ENCODE assay signal across 24 cellular contexts in the genomic region with DNA sequence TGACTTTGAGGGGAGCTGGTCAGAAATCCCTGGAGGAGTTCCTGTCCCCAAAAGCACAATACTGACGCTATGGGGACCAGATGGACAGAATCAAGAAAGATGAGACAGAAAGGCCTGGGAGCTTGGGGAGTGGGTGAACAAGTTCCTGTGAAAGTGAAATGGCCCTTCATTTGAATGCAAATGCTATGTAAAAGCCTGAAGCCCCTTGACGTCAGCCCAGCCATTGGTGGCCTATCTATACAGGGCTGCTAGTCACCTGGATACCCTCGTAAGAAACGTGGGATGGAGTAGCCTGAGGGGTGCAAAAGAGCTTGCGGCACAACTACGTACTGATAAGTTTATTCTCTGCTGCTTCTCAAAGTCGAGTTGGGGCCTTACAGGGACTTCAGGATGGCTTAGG. TPM values are rescaled to one million over a fixed set of nuclear protein-coding genes. Genes with fewer than 3 reads are reported as not detected.
DNase-seq lines count a peak whose midpoint lies in the region; ATAC-seq and TF ChIP-seq lines count a peak whose summit lies in the region.
"Had no signal": no experiment of that assay in that cellular context is flagged by ENCODE, and none has a peak within 500 bp of the region (broad histone marks: within the 10 kb centered on the region; RNA-seq: fewer than 3 reads in every experiment).

CDX4 (plus strand) TSS at position 223 of the 400 bp plus-strand sequence. CDS start 201 bp downstream, outside the sequence.

- H3K27me3 ChIP-seq in iPS-15b (ENCODE audit: control insufficient read depth, insufficient read depth, low read length), result peaks cover 80% of the 10 kb centered on the region

- intact Hi-C loops in Right ventricle myocardium inferior (cut with DNase I), result no loop called here
- intact Hi-C loops in cardiac septum (cut with DNase I), result no loop called here
- intact Hi-C loops in head of caudate nucleus (cut with DNase I), result no loop called here
- intact Hi-C loops in activated T-helper 2 cell treated with anti-CD3 and anti-CD28 coated beads, Interferon-gamma antibody, Interleukin-2, Interleukin-4, amounts not matched to agents 10 μg/mL and 5 μg/mL and 100 μg/mL, durations not matched to agents 14 hours and 24 hours and 36 hours (cut with micrococcal nuclease), result no loop called here

- ATAC-seq in Right ventricle myocardium inferior, result no peak
- peak; percentile 66 for ATAC-seq in WTC11
- ATAC-seq in GM21737 (IDR thresholded peaks at IDR 0.05; ENCODE audit: unreplicated experiment), result no peak
- ATAC-seq: CD8-positive, alpha-beta T cell; HCT116 had no signal

- CTCF ChIA-PET in WTC11 (lab: Charles Lee), result no interaction called here
- CTCF ChIA-PET in HEK293T (lab: Yijun Ruan, JAX), result no interaction called here

- POLR2A ChIA-PET in WTC11 (lab: Charles Lee), result no interaction called here
- POLR2A ChIA-PET in HEK293T (lab: Yijun Ruan, JAX), result no interaction called here

- no peaks in the 10 kb centered on the region for H3K36me3 ChIP-seq in iPS-15b (ENCODE audit: control insufficient read depth, insufficient read depth, low read length)

- no peak for TF ChIP-seq CTCF in WTC11 (IDR thresholded peaks at IDR 0.05)

- H3K4me1 Mint-ChIP-seq in WTC11, result peaks cover 28% of the 10 kb centered on the region
- H3K4me1 Mint-ChIP-seq in activated T-helper 2 cell treated with anti-CD3 and anti-CD28 coated beads, Interferon-gamma antibody, Interleukin-2, Interleukin-4, amounts not matched to agents 10 μg/mL and 5 μg/mL and 100 μg/mL, durations not matched to agents 14 hours and 24 hours and 36 hours (ENCODE audit: low read depth), result no peaks in the 10 kb centered on the region

- H3K4me1 ChIP-seq in iPS-15b (ENCODE audit: control insufficient read depth, insufficient read depth, low read length), result peaks cover 2% of the 10 kb centered on the region

- no peak within 1 kb of the TSS for H3K9ac ChIP-seq in iPS-15b (ENCODE audit: low read depth, low read length)

- peak within 1 kb of the TSS; percentile 22 for H3K4me3 ChIP-seq in iPS-15b (ENCODE audit: low read depth, low read length)

- no peaks in the 10 kb centered on the region for H3K9me3 Mint-ChIP-seq in WTC11
- no peaks in the 10 kb centered on the region for H3K9me3 Mint-ChIP-seq in activated T-helper 2 cell treated with anti-CD3 and anti-CD28 coated beads, Interferon-gamma antibody, Interleukin-2, Interleukin-4, amounts not matched to agents 10 μg/mL and 5 μg/mL and 100 μg/mL, durations not matched to agents 14 hours and 24 hours and 36 hours
- H3K9me3 Mint-ChIP-seq: CD8-positive, alpha-beta T cell had no signal

- no peaks in the 10 kb centered on the region for H3K36me3 Mint-ChIP-seq in WTC11
- no peaks in the 10 kb centered on the region for H3K36me3 Mint-ChIP-seq in activated T-helper 2 cell treated with anti-CD3 and anti-CD28 coated beads, Interferon-gamma antibody, Interleukin-2, Interleukin-4, amounts not matched to agents 10 μg/mL and 5 μg/mL and 100 μg/mL, durations not matched to agents 14 hours and 24 hours and 36 hours (ENCODE audit: low read depth)
- H3K36me3 Mint-ChIP-seq: CD8-positive, alpha-beta T cell had no signal

- DNase-seq in Right ventricle myocardium inferior (ENCODE audit: missing footprints), result peak; percentile 16
- no peak for DNase-seq in cardiac septum (ENCODE audit: low spot score)
- peak; percentile 25 for DNase-seq in WTC11 (ENCODE audit: low spot score)
- DNase-seq in head of caudate nucleus, result no peak
- DNase-seq in HEK293T (ENCODE audit: extremely low spot score), result no peak
- no peak for DNase-seq in activated T-helper 2 cell treated with anti-CD3 and anti-CD28 coated beads, Interferon-gamma antibody, Interleukin-2, Interleukin-4, amounts not matched to agents 10 μg/mL and 5 μg/mL and 100 μg/mL, durations not matched to agents 14 hours and 24 hours and 36 hours (ENCODE audit: low spot score)
- DNase-seq: AML-193; C1 segment of cervical spinal cord; CD8-positive, alpha-beta T cell; GF-D8; Karpas-422; MV-4-11; NCI-H1105 treated with DMSO at 0.1 percent for 48 hours; NCI-H2081; NCI-H2171 treated with DMSO at 0.1 percent for 48 hours; NCI-H524 treated with DMSO at 0.1 percent for 48 hours; OCI-M1 had no signal

- H3K27ac Mint-ChIP-seq in WTC11, result no peak within 1 kb of the TSS
- H3K27ac Mint-ChIP-seq in activated T-helper 2 cell treated with anti-CD3 and anti-CD28 coated beads, Interferon-gamma antibody, Interleukin-2, Interleukin-4, amounts not matched to agents 10 μg/mL and 5 μg/mL and 100 μg/mL, durations not matched to agents 14 hours and 24 hours and 36 hours, result no peak within 1 kb of the TSS
- H3K27ac Mint-ChIP-seq: CD8-positive, alpha-beta T cell had no signal

- peak within 1 kb of the TSS; percentile 70 for H3K4me3 Mint-ChIP-seq in WTC11
- no peak within 1 kb of the TSS for H3K4me3 Mint-ChIP-seq in activated T-helper 2 cell treated with anti-CD3 and anti-CD28 coated beads, Interferon-gamma antibody, Interleukin-2, Interleukin-4, amounts not matched to agents 10 μg/mL and 5 μg/mL and 100 μg/mL, durations not matched to agents 14 hours and 24 hours and 36 hours (ENCODE audit: low read depth)
- H3K4me3 Mint-ChIP-seq: CD8-positive, alpha-beta T cell had no signal

- peaks cover 80% of the 10 kb centered on the region for H3K27me3 Mint-ChIP-seq in WTC11 (ENCODE audit: low read depth)
- peaks cover 13% of the 10 kb centered on the region for H3K27me3 Mint-ChIP-seq in activated T-helper 2 cell treated with anti-CD3 and anti-CD28 coated beads, Interferon-gamma antibody, Interleukin-2, Interleukin-4, amounts not matched to agents 10 μg/mL and 5 μg/mL and 100 μg/mL, durations not matched to agents 14 hours and 24 hours and 36 hours (ENCODE audit: low read depth)

- peaks cover 7% of the 10 kb centered on the region for H3K9me3 ChIP-seq in iPS-15b (ENCODE audit: control insufficient read depth, insufficient read depth, low read length)

TF ChIP-seq in WTC11, 78 proteins besides CTCF, POLR2A, EP300 and RAD21 (continues in another document):
- TF ChIP-seq ZNF396 (CRISPR knock-in tag; IDR thresholded peaks at IDR 0.05; ENCODE audit: borderline replicate concordance) (no peak), MYBL2 (CRISPR knock-in tag; IDR thresholded peaks at IDR 0.05) (no peak), FOXK1 (CRISPR knock-in tag; IDR thresholded peaks at IDR 0.05) (no peak), ZNF423 (CRISPR knock-in tag; IDR thresholded peaks at IDR 0.05) (no peak)

TF ChIP-seq in HEK293T, 16 proteins besides CTCF, POLR2A, EP300 and RAD21:
- TF ChIP-seq PKNOX1 (IDR thresholded peaks at IDR 0.05) (no peak), BHLHE40 (IDR thresholded peaks at IDR 0.05; ENCODE audit: borderline replicate concordance) (no peak), FOXA1 (IDR thresholded peaks at IDR 0.05) (no peak), HDGF (IDR thresholded peaks at IDR 0.05; ENCODE audit: borderline replicate concordance) (no peak), FOXK2 (IDR thresholded peaks at IDR 0.05) (no peak)

RNA-seq across cellular contexts. Expression of gene CDX4, which starts in this region (rescaled TPM):
- total RNA-seq in Right ventricle myocardium inferior (not detected), cardiac septum (not detected), WTC11 (2021) (2.4 to 5.2 TPM (median 4.6 TPM) in 3 replicates)
- not detected in 2 replicates for total RNA-seq in activated T-helper 2 cell treated with anti-CD3 and anti-CD28 coated beads, Interferon-gamma antibody, Interleukin-2, Interleukin-4, amounts not matched to agents 10 μg/mL and 5 μg/mL and 100 μg/mL, durations not matched to agents 14 hours and 24 hours and 36 hours
- total RNA-seq: A172; CD8-positive, alpha-beta T cell; Daoy; M059J; SK-MEL-5 had no signal

Comparison
In these comparisons a context has a peak if more than half of its experiments do, and no peak if none do; other contexts are left out.
1. Peak in DNase-seq in Right ventricle myocardium inferior; RNA of the gene not detected or under 1 TPM.